In genomic region chr5:68418680-68419079, GRCh38 we compare ENCODE assay signal across 23 cellular contexts.
DNase-seq lines count a peak whose midpoint lies in the region; ATAC-seq and TF ChIP-seq lines count a peak whose summit lies in the region.
"Had no signal": no experiment of that assay in that cellular context is flagged by ENCODE, and none has a peak within 500 bp of the region (broad histone marks: within the 10 kb centered on the region; RNA-seq: fewer than 3 reads in every experiment).

No MANE protein-coding gene starts in this region.

- TF ChIP-seq CTCF in coronary artery (IDR thresholded peaks at IDR 0.05) (no peak), nephron progenitor cell (IDR thresholded peaks at IDR 0.05) (no peak), uterus (IDR thresholded peaks at IDR 0.05) (no peak), PC-3 (conservative IDR thresholded peaks at IDR 0.05; ENCODE audit: low read depth, low read length) (no peak), CD14-positive monocyte (IDR thresholded peaks at IDR 0.05) (no peak)

- no peaks in the 10 kb centered on the region for H4K20me1 ChIP-seq in PC-3 (ENCODE audit: low read length)

- TF ChIP-seq POLR2A in uterus (IDR thresholded peaks at IDR 0.05): no peak

- BruUV-seq in PC-3 (replicated peaks; lab: Mats Ljungman, UMichigan): no TSS peak

- H3K27me3 ChIP-seq in uterus (no peaks in the 10 kb centered on the region), PC-3 (ENCODE audit: low read length) (no peaks in the 10 kb centered on the region)
- H3K27me3 ChIP-seq: testis had no signal

- no peak overlapping the region for H3K9ac ChIP-seq in PC-3 (ENCODE audit: low read length)

- H3K27ac Mint-ChIP-seq in nephron progenitor cell (peak overlapping the region; percentile 76), CD14-positive monocyte (no peak overlapping the region)
- H3K27ac Mint-ChIP-seq: activated CD4-positive, alpha-beta T cell treated with anti-CD3 and anti-CD28 coated beads, Interleukin-2, amount 10 ng/mL, durations not matched to agents 7 days and 5 days; activated naive CD8-positive, alpha-beta T cell treated with anti-CD3 and anti-CD28 coated beads, Interleukin-2, amount 50 U/mL, for 24 hours; progenitor cell of endocrine pancreas; stimulated activated naive B cell treated with anti-CD40 and anti-IgM and Interleukin-4, amounts not matched to agents 10 μg/mL and 1 μg/mL and 100 μg/mL, for 72 hours had no signal

- H3K27ac ChIP-seq in coronary artery: peak overlapping the region; percentile 35 to 68
- peak overlapping the region; percentile 58 to 71 for H3K27ac ChIP-seq in uterus
- H3K27ac ChIP-seq in PC-3 (ENCODE audit: low read length): no peak overlapping the region
- H3K27ac ChIP-seq: epithelial cell of prostate had no signal

- H3K9me3 Mint-ChIP-seq in nephron progenitor cell: peaks cover 3% of the 10 kb centered on the region
- peaks cover 0 to 1% (median 0%) of the 10 kb centered on the region in 7 donors for H3K9me3 Mint-ChIP-seq in CD14-positive monocyte
- H3K9me3 Mint-ChIP-seq: activated CD4-positive, alpha-beta T cell treated with anti-CD3 and anti-CD28 coated beads, Interleukin-2, amount 10 ng/mL, durations not matched to agents 7 days and 5 days; activated naive CD8-positive, alpha-beta T cell treated with anti-CD3 and anti-CD28 coated beads, Interleukin-2, amount 50 U/mL, for 24 hours; brain; stimulated activated naive B cell treated with anti-CD40 and anti-IgM and Interleukin-4, amounts not matched to agents 10 μg/mL and 1 μg/mL and 100 μg/mL, for 72 hours had no signal

- H3K4me1 Mint-ChIP-seq in nephron progenitor cell (peaks cover 94% of the 10 kb centered on the region), CD14-positive monocyte (peaks cover 25% of the 10 kb centered on the region)

- intact Hi-C loops in uterus (cut with DNase I; ENCODE audit: low total_unique reads) (no loop called here), PC-3 (cut with micrococcal nuclease) (no loop called here), CD14-positive monocyte (cut with micrococcal nuclease) (no loop called here)

- CTCF ChIA-PET in PC-3 (lab: Charles Lee): interaction anchor here (0.6 kb wide), 1 partner anchor 132 kb away, joined by 4 read pairs; no protein-coding TSS in a partner anchor

- H3F3A ChIP-seq in PC-3 (ENCODE audit: low read length, unreplicated experiment): no peaks in the 10 kb centered on the region

- H3K4me3 Mint-ChIP-seq in nephron progenitor cell (no peak overlapping the region), CD14-positive monocyte (no peak overlapping the region)
- H3K4me3 Mint-ChIP-seq: activated CD4-positive, alpha-beta T cell treated with anti-CD3 and anti-CD28 coated beads, Interleukin-2, amount 10 ng/mL, durations not matched to agents 7 days and 5 days; activated naive CD8-positive, alpha-beta T cell treated with anti-CD3 and anti-CD28 coated beads, Interleukin-2, amount 50 U/mL, for 24 hours; brain; stimulated activated naive B cell treated with anti-CD40 and anti-IgM and Interleukin-4, amounts not matched to agents 10 μg/mL and 1 μg/mL and 100 μg/mL, for 72 hours had no signal

- H2AFZ ChIP-seq in PC-3 (ENCODE audit: low read length): no peak overlapping the region

- POLR2A ChIA-PET in PC-3 (lab: Charles Lee; ENCODE audit: unreplicated experiment): no interaction called here

- DNase-seq in NCI-H82 (lab: John Stamatoyannopoulos, UW) (peak; percentile 18), NCI-H82 treated with DMSO at 0.1 percent for 48 hours (lab: John Stamatoyannopoulos, UW; ENCODE audit: unreplicated experiment) (no peak), coronary artery (ENCODE audit: low spot score) (no peak), nephron progenitor cell (no peak), uterus (no peak), NCI-H2227 (lab: John Stamatoyannopoulos, UW; ENCODE audit: unreplicated experiment) (no peak), PC-3 (no peak), CD14-positive monocyte (ENCODE audit: low spot score) (no peak)
- DNase-seq: activated CD4-positive, alpha-beta T cell treated with anti-CD3 and anti-CD28 coated beads, Interleukin-2, amount 10 ng/mL, durations not matched to agents 7 days and 5 days; activated naive CD8-positive, alpha-beta T cell treated with anti-CD3 and anti-CD28 coated beads, Interleukin-2, amount 50 U/mL, for 24 hours; activated T-cell treated with anti-CD3 and anti-CD28 coated beads, Interleukin-2, amount 50 U/mL, for 48 hours; DMS53; effector CD4-positive, alpha-beta T cell; mammary epithelial cell; NCI-H1694 treated with DMSO at 0.1 percent for 48 hours; stimulated activated CD4-positive, alpha-beta T cell treated with anti-CD3 and anti-CD28 coated beads, Interleukin-15, amount 100 ng/mL, for 24 hours; stimulated activated naive B cell treated with anti-CD40 and anti-IgM and Interleukin-4, amounts not matched to agents 10 μg/mL and 1 μg/mL and 100 μg/mL, for 72 hours; SW 1271; T-helper 9 cell; testis had no signal

- H3K36me3 ChIP-seq in uterus (no peaks in the 10 kb centered on the region), PC-3 (ENCODE audit: low read depth, low read length) (no peaks in the 10 kb centered on the region)

- H3K36me3 Mint-ChIP-seq in nephron progenitor cell (ENCODE audit: low read depth): peaks cover 8% of the 10 kb centered on the region
- H3K36me3 Mint-ChIP-seq in CD14-positive monocyte: no peaks in the 10 kb centered on the region
- H3K36me3 Mint-ChIP-seq: brain; stimulated activated naive B cell treated with anti-CD40 and anti-IgM and Interleukin-4, amounts not matched to agents 10 μg/mL and 1 μg/mL and 100 μg/mL, for 72 hours had no signal

- no peak overlapping the region for H3K4me3 ChIP-seq in coronary artery
- H3K4me3 ChIP-seq in uterus: no peak overlapping the region
- H3K4me3 ChIP-seq in PC-3 (ENCODE audit: low read length): no peak overlapping the region
- H3K4me3 ChIP-seq: testis had no signal

- H3K4me1 ChIP-seq in uterus (peaks cover 0 to 7% of the 10 kb centered on the region in 2 donors), PC-3 (ENCODE audit: insufficient read depth, low read length) (peaks cover 6% of the 10 kb centered on the region; the same call in 1 of the 2 replicates)

- H3K27me3 Mint-ChIP-seq in nephron progenitor cell (ENCODE audit: low read depth, poor library complexity) (no peaks in the 10 kb centered on the region), CD14-positive monocyte (ENCODE audit: low read depth in 3 of 3) (peaks cover 0 to 2% (median 0%) of the 10 kb centered on the region in 3 donors)
- H3K27me3 Mint-ChIP-seq: activated naive CD8-positive, alpha-beta T cell treated with anti-CD3 and anti-CD28 coated beads, Interleukin-2, amount 50 U/mL, for 24 hours; brain; stimulated activated naive B cell treated with anti-CD40 and anti-IgM and Interleukin-4, amounts not matched to agents 10 μg/mL and 1 μg/mL and 100 μg/mL, for 72 hours had no signal

- H3K9me3 ChIP-seq in uterus (no peaks in the 10 kb centered on the region), PC-3 (ENCODE audit: low read length) (no peaks in the 10 kb centered on the region)
- H3K9me3 ChIP-seq: testis had no signal

- no peaks in the 10 kb centered on the region for H3K79me2 ChIP-seq in PC-3 (ENCODE audit: low read length)

- no peak overlapping the region for H3K4me2 ChIP-seq in PC-3 (ENCODE audit: low read length)

- ATAC-seq in PC-3: no peak
- ATAC-seq: activated naive CD8-positive, alpha-beta T cell treated with anti-CD3 and anti-CD28 coated beads, Interleukin-2, amount 50 U/mL, for 24 hours; stimulated activated naive B cell treated with anti-CD40 and anti-IgM and Interleukin-4, amounts not matched to agents 10 μg/mL and 1 μg/mL and 100 μg/mL, for 72 hours had no signal

- no peaks in the 10 kb centered on the region for H3K9me2 ChIP-seq in PC-3 (replicated peaks; ENCODE audit: low read length)
